17 cellular contexts compared by ENCODE assay signal in genomic region chr13:38384171-38384570, GRCh38.
"Had no signal": no experiment of that assay in that cellular context is flagged by ENCODE, and none has a peak within 500 bp of the region (broad histone marks: within the 10 kb centered on the region; RNA-seq: fewer than 3 reads in every experiment).

No MANE protein-coding gene starts in this region.

- H3K4me3 ChIP-seq: esophagus squamous epithelium, gastrocnemius medialis, left ventricle myocardium inferior, lower lobe of right lung, stomach, thoracic aorta, transverse colon had no signal

- H3K27me3 ChIP-seq: esophagus squamous epithelium, stomach, transverse colon had no signal

- DNase-seq: dermis blood vessel endothelial cell; esophagus squamous epithelium; gastrocnemius medialis; glutamatergic neuron; left cardiac atrium; left ventricle myocardium inferior; lower lobe of right lung; natural killer cell; posterior cingulate gyrus; stimulated activated CD4-positive, alpha-beta T cell treated with anti-CD3 and anti-CD28 coated beads, Interleukin-12 subunit alpha, Interleukin-12 subunit beta, amount 100 ng/mL, for 4 hours; stimulated activated naive CD4-positive, alpha-beta T cell; stomach; substantia nigra; transverse colon had no signal

- H3K4me1 ChIP-seq: esophagus squamous epithelium, gastrocnemius medialis, left ventricle myocardium inferior, lower lobe of right lung, stomach, transverse colon had no signal

- H3K36me3 ChIP-seq: esophagus squamous epithelium, gastrocnemius medialis, left ventricle myocardium inferior, lower lobe of right lung, stomach, thoracic aorta, transverse colon had no signal

- H3K27ac ChIP-seq: esophagus squamous epithelium, gastrocnemius medialis, left ventricle myocardium inferior, lower lobe of right lung, stomach, thoracic aorta, transverse colon had no signal

- ATAC-seq: gastrocnemius medialis, left cardiac atrium, lower lobe of right lung, natural killer cell, sciatic nerve had no signal

- H3K9me3 ChIP-seq: esophagus squamous epithelium, gastrocnemius medialis, left ventricle myocardium inferior, lower lobe of right lung, stomach, thoracic aorta, transverse colon had no signal

- FAIRE-seq: keratinocyte had no signal
